Comparison of ENCODE assay signal across 16 cellular contexts in the genomic region with DNA sequence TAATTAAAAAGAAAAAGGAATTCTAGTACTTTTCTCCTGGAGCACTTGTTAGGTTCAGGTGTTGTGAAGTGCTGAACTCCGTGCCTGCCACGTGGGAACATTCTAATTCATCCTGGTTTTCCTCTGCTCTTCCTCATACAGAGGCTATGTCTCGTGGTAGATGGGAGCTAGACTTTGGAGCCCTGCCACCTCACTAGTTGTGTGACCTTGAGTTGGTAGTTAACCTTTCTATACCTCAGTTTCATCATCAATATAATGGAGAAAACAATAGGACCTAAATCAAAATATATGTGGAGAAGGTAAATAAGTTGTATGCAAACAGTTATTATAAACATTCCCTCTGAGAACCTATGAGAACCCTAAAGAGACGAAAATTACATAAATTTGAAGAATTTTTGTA. TPM values are rescaled to one million over a fixed set of nuclear protein-coding genes. Genes with fewer than 3 reads are reported as not detected.
DNase-seq lines count a peak whose midpoint lies in the region; ATAC-seq and TF ChIP-seq lines count a peak whose summit lies in the region.
"Had no signal": no experiment of that assay in that cellular context is flagged by ENCODE, and none has a peak within 500 bp of the region (broad histone marks: within the 10 kb centered on the region; RNA-seq: fewer than 3 reads in every experiment).

No MANE protein-coding gene starts in this region.

- intact Hi-C loops in adrenal gland (cut with DNase I): no loop called here
- intact Hi-C loops in testis (cut with DNase I; ENCODE audit: low total_unique reads): no loop called here

- H3K27me3 ChIP-seq in adrenal gland (no peaks in the 10 kb centered on the region), liver (ENCODE audit: control insufficient read depth in 4 of 4, insufficient read depth in 4 of 4, low read length in 3 of 4) (no peaks in the 10 kb centered on the region), testis (no peaks in the 10 kb centered on the region)
- H3K27me3 ChIP-seq: BLaER1 treated with 17β-estradiol and CSF1 and Interleukin-3, amounts not matched to agents 10 nM and 100 nM had no signal

- H3K27ac ChIP-seq in adrenal gland: peak overlapping the region in 3 of 5 donors; percentile 30 to 80 (median 36)
- peak overlapping the region; percentile 56 to 96 for H3K27ac ChIP-seq in liver (ENCODE audit: low read depth in 1 of 2, low read length in 2 of 2)
- no peak overlapping the region for H3K27ac ChIP-seq in testis
- H3K27ac ChIP-seq: BLaER1 treated with 17β-estradiol and CSF1 and Interleukin-3, amounts not matched to agents 10 nM and 100 nM had no signal

- H3K9me3 ChIP-seq in adrenal gland (replicated peaks in 1 of 3) (no peaks in the 10 kb centered on the region), liver (ENCODE audit: control insufficient read depth in 4 of 4, low read length in 3 of 4) (no peaks in the 10 kb centered on the region), testis (no peaks in the 10 kb centered on the region)
- H3K9me3 ChIP-seq: BLaER1 treated with 17β-estradiol and CSF1 and Interleukin-3, amounts not matched to agents 10 nM and 100 nM had no signal

- H3K9me3 Mint-ChIP-seq in activated naive CD8-positive, alpha-beta T cell (ENCODE audit: low read depth): no peaks in the 10 kb centered on the region
- H3K9me3 Mint-ChIP-seq in activated naive CD8-positive, alpha-beta T cell treated with anti-CD3 and anti-CD28 coated beads, Interleukin-2, amount 50 U/mL, for 24 hours: no peaks in the 10 kb centered on the region
- H3K9me3 Mint-ChIP-seq: CD8-positive, alpha-beta memory T cell; HFFc6 had no signal

- TF ChIP-seq POLR2A in adrenal gland (IDR thresholded peaks at IDR 0.05): no peak
- TF ChIP-seq POLR2A in testis (IDR thresholded peaks at IDR 0.05): no peak

- peaks cover 13% of the 10 kb centered on the region for H3K36me3 Mint-ChIP-seq in activated naive CD8-positive, alpha-beta T cell
- peaks cover 73% of the 10 kb centered on the region for H3K36me3 Mint-ChIP-seq in activated naive CD8-positive, alpha-beta T cell treated with anti-CD3 and anti-CD28 coated beads, Interleukin-2, amount 50 U/mL, for 24 hours (ENCODE audit: low read depth)

- H3K9ac ChIP-seq in liver (ENCODE audit: low read depth in 1 of 2, low read length in 2 of 2): peak overlapping the region in 1 of 2 donors; percentile 46

- H3K4me3 ChIP-seq in adrenal gland: no peak overlapping the region
- no peak overlapping the region for H3K4me3 ChIP-seq in liver (ENCODE audit: low read depth in 1 of 3, low read length in 3 of 3)
- no peak overlapping the region for H3K4me3 ChIP-seq in testis
- H3K4me3 ChIP-seq: BLaER1 treated with 17β-estradiol and CSF1 and Interleukin-3, amounts not matched to agents 10 nM and 100 nM had no signal

- ATAC-seq in activated naive CD8-positive, alpha-beta T cell treated with anti-CD3 and anti-CD28 coated beads, Interleukin-2, amount 50 U/mL, for 24 hours: no peak
- ATAC-seq in GM18520 (IDR thresholded peaks at IDR 0.05; ENCODE audit: unreplicated experiment): no peak
- ATAC-seq: HCT116 had no signal

- H3K4me1 ChIP-seq in adrenal gland (replicated peaks in 1 of 2) (peaks cover 0 to 66% of the 10 kb centered on the region in 2 donors), liver (ENCODE audit: control insufficient read depth in 4 of 4, insufficient read depth in 4 of 4, low read length in 3 of 4) (peaks cover 3 to 77% (median 52%) of the 10 kb centered on the region in 4 donors), testis (no peaks in the 10 kb centered on the region)

- no peak overlapping the region for H3K4me3 Mint-ChIP-seq in activated naive CD8-positive, alpha-beta T cell
- no peak overlapping the region for H3K4me3 Mint-ChIP-seq in activated naive CD8-positive, alpha-beta T cell treated with anti-CD3 and anti-CD28 coated beads, Interleukin-2, amount 50 U/mL, for 24 hours
- H3K4me3 Mint-ChIP-seq: B cell; CD8-positive, alpha-beta memory T cell; HFFc6 had no signal

- H3K4me1 Mint-ChIP-seq in activated naive CD8-positive, alpha-beta T cell (ENCODE audit: low read depth): peaks cover 7% of the 10 kb centered on the region
- H3K4me1 Mint-ChIP-seq in activated naive CD8-positive, alpha-beta T cell treated with anti-CD3 and anti-CD28 coated beads, Interleukin-2, amount 50 U/mL, for 24 hours: peaks cover 13% of the 10 kb centered on the region
- H3K4me1 Mint-ChIP-seq: B cell had no signal

- DNase-seq in activated naive CD8-positive, alpha-beta T cell treated with anti-CD3 and anti-CD28 coated beads, Interleukin-2, amount 50 U/mL, for 24 hours: no peak
- DNase-seq in adrenal gland (peak in 3 of 7 donors; percentile 63 to 73 (median 65)), testis (no peak), T-helper 2 cell (no peak)
- DNase-seq: CD8-positive, alpha-beta memory T cell; COR-L47; GOT3; H7; HFFc6 had no signal

- peaks cover 0 to 100% of the 10 kb centered on the region in 2 donors for H3K36me3 ChIP-seq in adrenal gland (replicated peaks in 1 of 2)
- H3K36me3 ChIP-seq in liver (ENCODE audit: control insufficient read depth in 4 of 4, insufficient read depth in 3 of 4, low read depth in 1 of 4, low read length in 3 of 4): peaks cover 16 to 81% (median 75%) of the 10 kb centered on the region in 4 donors
- no peaks in the 10 kb centered on the region for H3K36me3 ChIP-seq in testis (ENCODE audit: low read depth, missing control alignments)

- TF ChIP-seq RAD21 in liver (IDR thresholded peaks at IDR 0.05): peak in 1 of 2 donors; percentile 9

- TF ChIP-seq CTCF in adrenal gland (IDR thresholded peaks at IDR 0.05) (no peak), liver (IDR thresholded peaks at IDR 0.05; ENCODE audit: low read depth, low read length, missing input control) (no peak), testis (IDR thresholded peaks at IDR 0.05) (no peak)

- 35 to 57% (median 49%) methylated on average over 4 of the region's 4 CpGs for WGBS in adrenal gland, 4 donors
- 66% methylated on average over 4 of the region's 4 CpGs for WGBS in liver
- 86 to 87% methylated on average over 4 of the region's 4 CpGs for WGBS in testis, 2 donors

- no peaks in the 10 kb centered on the region for H3K27me3 Mint-ChIP-seq in activated naive CD8-positive, alpha-beta T cell
- H3K27me3 Mint-ChIP-seq in activated naive CD8-positive, alpha-beta T cell treated with anti-CD3 and anti-CD28 coated beads, Interleukin-2, amount 50 U/mL, for 24 hours: no peaks in the 10 kb centered on the region
- H3K27me3 Mint-ChIP-seq: B cell; CD8-positive, alpha-beta memory T cell had no signal

- H3K27ac Mint-ChIP-seq in activated naive CD8-positive, alpha-beta T cell: peak overlapping the region; percentile 22
- H3K27ac Mint-ChIP-seq in activated naive CD8-positive, alpha-beta T cell treated with anti-CD3 and anti-CD28 coated beads, Interleukin-2, amount 50 U/mL, for 24 hours: no peak overlapping the region
- H3K27ac Mint-ChIP-seq: B cell; CD8-positive, alpha-beta memory T cell; HFFc6 had no signal

TF ChIP-seq in liver, 16 proteins besides CTCF, POLR2A, EP300 and RAD21:
- TF ChIP-seq SP1 (IDR thresholded peaks at IDR 0.05) (peak; percentile 28), ATF3 (IDR thresholded peaks at IDR 0.05) (no peak), HNF4A (conservative IDR thresholded peaks at IDR 0.05) (peak in 1 of 2 donors; percentile 49), JUND (IDR thresholded peaks at IDR 0.05) (peak in 1 of 2 donors; percentile 20), HNF4G (IDR thresholded peaks at IDR 0.05) (no peak), FOXA2 (IDR thresholded peaks at IDR 0.05) (peak; percentile 2), EGR1 (IDR thresholded peaks at IDR 0.05; ENCODE audit: low read depth in 2 of 2) (no peak), GABPA (IDR thresholded peaks at IDR 0.05 in 1 of 2, conservative IDR thresholded peaks at IDR 0.05 in 1 of 2) (no peak), RXRA (IDR thresholded peaks at IDR 0.05) (peak in 1 of 2 donors; percentile 49), YY1 (IDR thresholded peaks at IDR 0.05) (no peak)
- TF ChIP-seq, protein P1, sequence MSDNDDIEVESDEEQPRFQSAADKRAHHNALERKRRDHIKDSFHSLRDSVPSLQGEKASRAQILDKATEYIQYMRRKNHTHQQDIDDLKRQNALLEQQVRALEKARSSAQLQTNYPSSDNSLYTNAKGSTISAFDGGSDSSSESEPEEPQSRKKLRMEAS (IDR thresholded peaks at IDR 0.05): peak; percentile 40

RNA-seq across cellular contexts. Expression of gene ALAS1, which starts 10.6 kb away (rescaled TPM):
- total RNA-seq in adrenal gland (1,000 to 10,000 TPM in 1 of 8 donors, 100 to 1,000 TPM in 7; 233 to 3,700 (median 694) TPM), liver (100 to 1,000 TPM in 1 of 2 donors, 10 to 100 TPM in 1; 32.3 to 129 TPM), testis (10 to 100 TPM; 49.9 to 51.4 TPM)
- polyA plus RNA-seq in adrenal gland (100 to 1,000 TPM in 2 of 3 donors, 10 to 100 TPM in 1; 64.9 to 849 (median 387) TPM), liver (100 to 1,000 TPM; 145 to 421 TPM), testis (ENCODE audit: insufficient read depth, low read depth, low replicate concordance) (54.2 TPM)

RNA-seq across cellular contexts. Expression of gene TLR9, which starts 16.9 kb away (rescaled TPM):
- total RNA-seq in adrenal gland (under 1 TPM in 4 of 8 donors, not detected in 4; under 0.01 to 0.61 (median 0.17) TPM), liver (not detected), testis (under 1 TPM; 0.08 to 0.25 TPM)
- polyA plus RNA-seq in adrenal gland (under 1 TPM in 2 of 3 donors, not detected in 1; 0.34 to 0.56 TPM), liver (under 1 TPM in 1 of 2 donors, not detected in 1; 0.02 TPM), testis (ENCODE audit: insufficient read depth, low read depth, low replicate concordance) (0.20 TPM)
- total RNA-seq: A172, H7, HFFc6 had no signal

RNA-seq across cellular contexts. Expression of gene TWF2, which starts 30.4 kb away (rescaled TPM):
- total RNA-seq in adrenal gland (10 to 100 TPM; 31.7 to 95.6 (median 59.4) TPM), liver (10 to 100 TPM; 12.7 to 26.3 TPM), testis (10 to 100 TPM; 36.5 to 58.1 TPM)
- polyA plus RNA-seq in adrenal gland (10 to 100 TPM; 13.6 to 28.2 (median 26.1) TPM), liver (10 to 100 TPM; 12.0 to 22.6 TPM), testis (ENCODE audit: insufficient read depth, low read depth, low replicate concordance) (30.0 TPM)

RNA-seq across cellular contexts. Expression of gene PPM1M, which starts 37.0 kb away (rescaled TPM):
- total RNA-seq in adrenal gland (10 to 100 TPM; 10.5 to 28.0 (median 22.1) TPM), liver (1 to 10 TPM; 5.5 TPM), testis (10 to 100 TPM; 12.9 to 15.2 TPM)
- polyA plus RNA-seq in adrenal gland (10 to 100 TPM in 2 of 3 donors, 1 to 10 TPM in 1; 9.1 to 29.8 (median 23.1) TPM), liver (1 to 10 TPM; 2.8 to 3.8 TPM), testis (ENCODE audit: insufficient read depth, low read depth, low replicate concordance) (22.2 TPM)

RNA-seq across cellular contexts. Expression of gene POC1A, which starts 54.3 kb away (rescaled TPM):
- total RNA-seq in adrenal gland (1 to 10 TPM; 2.9 to 8.4 (median 5.5) TPM), liver (10 to 100 TPM in 1 of 2 donors, 1 to 10 TPM in 1; 2.8 to 12.7 TPM), testis (10 to 100 TPM; 16.7 to 21.7 TPM)
- polyA plus RNA-seq in adrenal gland (1 to 10 TPM; 2.0 to 6.4 (median 2.8) TPM), liver (1 to 10 TPM; 1.4 to 6.8 TPM), testis (ENCODE audit: insufficient read depth, low read depth, low replicate concordance) (36.1 TPM)

Comparison
In these comparisons a context has a peak if more than half of its experiments do, and no peak if none do; other contexts are left out.
1. H3K27ac ChIP-seq: peak in adrenal gland (3 of 5) and liver (2 of 2); none in testis (0 of 2).